In the genomic region with DNA sequence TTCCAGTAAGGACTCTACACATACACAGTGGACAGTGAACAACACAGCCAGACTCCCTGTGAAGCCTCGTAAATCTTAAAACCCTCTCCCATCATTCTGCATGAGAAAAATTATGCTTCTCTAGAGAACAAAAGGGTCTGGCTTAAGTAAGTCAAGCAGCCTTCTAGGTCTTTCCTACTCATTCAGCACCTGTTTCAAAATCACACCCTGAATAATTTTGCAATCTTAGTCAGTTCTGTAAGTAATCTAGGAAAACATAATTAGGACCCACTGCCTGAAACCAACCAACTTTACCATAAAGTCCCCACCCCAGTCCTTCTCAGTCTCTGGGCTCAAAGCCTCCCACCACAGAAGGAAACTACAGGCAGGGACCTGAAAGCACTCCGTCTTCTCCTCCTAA, we compare ENCODE assay signal across 27 cellular contexts. TPM values are rescaled to one million over a fixed set of nuclear protein-coding genes. Genes with fewer than 3 reads are reported as not detected.
DNase-seq lines count a peak whose midpoint lies in the region; ATAC-seq and TF ChIP-seq lines count a peak whose summit lies in the region.
"Had no signal": no experiment of that assay in that cellular context is flagged by ENCODE, and none has a peak within 500 bp of the region (broad histone marks: within the 10 kb centered on the region; RNA-seq: fewer than 3 reads in every experiment).

No MANE protein-coding gene starts in this region.

- H3K9me3 ChIP-seq in CD8-positive, alpha-beta T cell (ENCODE audit: low read length), result no peaks in the 10 kb centered on the region
- H3K9me3 ChIP-seq: Caco-2, HAP-1, left lung, tibial nerve had no signal

- no peaks in the 10 kb centered on the region for H3K27me3 ChIP-seq in CD8-positive, alpha-beta T cell (ENCODE audit: insufficient read depth, low read length)
- H3K27me3 ChIP-seq: left lung, tibial nerve had no signal

- peak; percentile 41 for DNase-seq in activated CD8-positive, alpha-beta memory T cell treated with anti-CD3 and anti-CD28 coated beads for 24 hours
- no peak for DNase-seq in activated CD8-positive, alpha-beta memory T cell treated with anti-CD3 and anti-CD28 coated beads, Interleukin-2, amount 50 U/mL, for 4 hours
- no peak for DNase-seq in CD8-positive, alpha-beta T cell
- no peak for DNase-seq in stimulated activated effector memory CD8-positive, alpha-beta T cell treated with anti-CD3 and anti-CD28 coated beads, Interleukin-12 subunit alpha, Interleukin-12 subunit beta, amount 100 ng/mL, for 72 hours (ENCODE audit: low spot score in 2 of 2)
- DNase-seq in anterior cingulate cortex (lab: John Stamatoyannopoulos, UW) (no peak), NCI-H2171 treated with DMSO at 0.1 percent for 48 hours (lab: John Stamatoyannopoulos, UW) (no peak), substantia nigra (lab: John Stamatoyannopoulos, UW) (no peak)
- DNase-seq: amniotic stem cell; Caco-2; DMS79; GDM1; left lung; NCI-H1105 treated with DMSO at 0.1 percent for 48 hours; NCI-H1930; NCI-H524 treated with DMSO at 0.1 percent for 48 hours; NK-92 treated with Interleukin-12 subunit alpha and Interleukin-12 subunit beta, amount 100 ng/mL, for 24 hours; nucleus accumbens; SHP77; stimulated activated CD4-positive, alpha-beta T cell treated with anti-CD3 and anti-CD28 coated beads, Interleukin-15, amount 100 ng/mL, for 24 hours; T-helper 9 cell; WERI-Rb-1 had no signal

- peak overlapping the region; percentile 62 for H3K27ac Mint-ChIP-seq in CD8-positive, alpha-beta T cell
- H3K27ac Mint-ChIP-seq in activated naive CD8-positive, alpha-beta T cell, result peak overlapping the region; percentile 76
- H3K27ac Mint-ChIP-seq in stimulated activated effector memory CD8-positive, alpha-beta T cell treated with anti-CD3 and anti-CD28 coated beads, Interleukin-12 subunit alpha, Interleukin-12 subunit beta, amount 100 ng/mL, for 72 hours, result peak overlapping the region; percentile 89
- H3K27ac Mint-ChIP-seq: B cell had no signal

- POLR2A ChIA-PET in CD8-positive, alpha-beta T cell (lab: Charles Lee), result no interaction called here

- no peak for ATAC-seq in CD8-positive, alpha-beta T cell
- ATAC-seq in stimulated activated effector memory CD8-positive, alpha-beta T cell treated with anti-CD3 and anti-CD28 coated beads, Interleukin-12 subunit alpha, Interleukin-12 subunit beta, amount 100 ng/mL, for 72 hours, result peak; percentile 69
- ATAC-seq: K562, left lung, Panc1 had no signal

- H3K27ac ChIP-seq in CD8-positive, alpha-beta T cell (ENCODE audit: low read depth, low read length), result no peak overlapping the region
- H3K27ac ChIP-seq in substantia nigra (ENCODE audit: low read depth, low read length, poor library complexity, severe bottlenecking), result no peak overlapping the region
- H3K27ac ChIP-seq: left lung, tibial nerve, WERI-Rb-1 had no signal

- H3K36me3 ChIP-seq in CD8-positive, alpha-beta T cell (ENCODE audit: insufficient read depth, low read length), result peaks cover 45% of the 10 kb centered on the region

- CTCF ChIA-PET in CD8-positive, alpha-beta T cell (lab: Charles Lee), result no interaction called here

- no peaks in the 10 kb centered on the region for H3K27me3 Mint-ChIP-seq in CD8-positive, alpha-beta T cell (ENCODE audit: low read depth)
- H3K27me3 Mint-ChIP-seq in activated naive CD8-positive, alpha-beta T cell, result no peaks in the 10 kb centered on the region
- H3K27me3 Mint-ChIP-seq: B cell had no signal

- H3K4me1 Mint-ChIP-seq in CD8-positive, alpha-beta T cell (ENCODE audit: low read depth), result peaks cover 6% of the 10 kb centered on the region
- peaks cover 27% of the 10 kb centered on the region for H3K4me1 Mint-ChIP-seq in activated naive CD8-positive, alpha-beta T cell (ENCODE audit: low read depth)
- H3K4me1 Mint-ChIP-seq in stimulated activated effector memory CD8-positive, alpha-beta T cell treated with anti-CD3 and anti-CD28 coated beads, Interleukin-12 subunit alpha, Interleukin-12 subunit beta, amount 100 ng/mL, for 72 hours, result peaks cover 36% of the 10 kb centered on the region
- H3K4me1 Mint-ChIP-seq: B cell had no signal

- TF ChIP-seq CTCF in CD8-positive, alpha-beta T cell (IDR thresholded peaks at IDR 0.05), result no peak

- H3K9me3 Mint-ChIP-seq in CD8-positive, alpha-beta T cell, result no peaks in the 10 kb centered on the region
- H3K9me3 Mint-ChIP-seq in activated naive CD8-positive, alpha-beta T cell (ENCODE audit: low read depth), result no peaks in the 10 kb centered on the region
- H3K9me3 Mint-ChIP-seq in stimulated activated effector memory CD8-positive, alpha-beta T cell treated with anti-CD3 and anti-CD28 coated beads, Interleukin-12 subunit alpha, Interleukin-12 subunit beta, amount 100 ng/mL, for 72 hours, result no peaks in the 10 kb centered on the region

- no peaks in the 10 kb centered on the region for H3K4me1 ChIP-seq in CD8-positive, alpha-beta T cell (ENCODE audit: insufficient read depth, low read length)
- H3K4me1 ChIP-seq: Caco-2, HAP-1, left lung had no signal

- intact Hi-C loops in CD8-positive, alpha-beta T cell (cut with DNase I, micrococcal nuclease), result no loop called here

- H3K4me3 ChIP-seq in CD8-positive, alpha-beta T cell (ENCODE audit: low read depth, low read length), result no peak overlapping the region
- H3K4me3 ChIP-seq: HAP-1, K562, left lung, tibial nerve had no signal

- no peak overlapping the region for H3K4me3 Mint-ChIP-seq in CD8-positive, alpha-beta T cell
- H3K4me3 Mint-ChIP-seq in activated naive CD8-positive, alpha-beta T cell, result no peak overlapping the region
- peak overlapping the region; percentile 14 for H3K4me3 Mint-ChIP-seq in stimulated activated effector memory CD8-positive, alpha-beta T cell treated with anti-CD3 and anti-CD28 coated beads, Interleukin-12 subunit alpha, Interleukin-12 subunit beta, amount 100 ng/mL, for 72 hours
- H3K4me3 Mint-ChIP-seq: B cell had no signal

- peaks cover 84% of the 10 kb centered on the region for H3K36me3 Mint-ChIP-seq in CD8-positive, alpha-beta T cell
- H3K36me3 Mint-ChIP-seq in activated naive CD8-positive, alpha-beta T cell, result peaks cover 4% of the 10 kb centered on the region
- peaks cover 100% of the 10 kb centered on the region for H3K36me3 Mint-ChIP-seq in stimulated activated effector memory CD8-positive, alpha-beta T cell treated with anti-CD3 and anti-CD28 coated beads, Interleukin-12 subunit alpha, Interleukin-12 subunit beta, amount 100 ng/mL, for 72 hours

RNA-seq across cellular contexts. Expression of a gene that starts 19.7 kb away (rescaled TPM):
- 10 to 100 TPM; 48.2 to 52.5 TPM for total RNA-seq in CD8-positive, alpha-beta T cell
